ENCODE assay signal across 18 cellular contexts in the genomic region with DNA sequence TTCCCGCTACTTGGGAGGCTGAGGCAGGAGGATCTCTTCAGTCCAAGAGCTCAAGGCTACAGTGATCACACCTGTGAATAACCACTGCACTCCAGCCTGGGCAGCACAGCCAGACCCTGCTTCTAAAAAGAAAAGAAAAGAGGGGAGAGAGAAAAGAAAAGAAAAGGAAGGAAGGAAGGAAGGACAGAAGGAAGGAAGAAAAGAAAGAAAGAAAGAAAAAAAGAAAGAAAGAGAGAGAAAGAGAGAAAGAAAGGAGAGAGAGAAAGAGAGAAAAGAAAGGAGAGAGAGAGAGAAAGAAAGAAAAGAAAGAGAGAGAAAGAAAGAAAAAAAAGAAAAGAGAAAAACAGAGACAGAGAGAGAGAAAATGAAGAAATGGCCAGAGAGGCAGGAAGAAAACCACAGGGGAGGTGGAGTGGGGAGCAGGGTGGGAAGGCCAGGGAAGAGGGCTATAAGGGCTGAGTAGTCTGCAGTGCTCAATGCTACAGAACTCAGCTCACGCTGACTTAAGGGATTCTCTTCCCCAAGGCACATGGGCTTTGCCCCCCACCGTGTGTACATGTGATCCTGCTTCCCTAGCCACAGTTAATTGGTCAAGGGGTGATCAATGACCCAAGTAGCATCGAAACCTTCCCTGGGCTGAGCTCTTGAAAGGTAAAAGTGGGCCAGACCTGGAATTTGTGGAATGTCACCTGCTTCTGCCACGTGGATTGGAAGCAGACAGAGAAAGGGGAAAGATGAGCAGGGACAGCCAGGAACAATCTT.
"Had no signal": no experiment of that assay in that cellular context is flagged by ENCODE, and none has a peak within 500 bp of the region (broad histone marks: within the 10 kb centered on the region; RNA-seq: fewer than 3 reads in every experiment).

No MANE protein-coding gene starts in this region.

- DNase-seq: activated CD4-positive, alpha-beta T cell treated with anti-CD3 and anti-CD28 coated beads, Interleukin-2, amount 50 U/mL, for 4 hours; activated naive CD4-positive, alpha-beta T cell; activated naive CD8-positive, alpha-beta T cell treated with anti-CD3 and anti-CD28 coated beads, Interleukin-2, amount 10 ng/mL, durations not matched to agents 7 days and 5 days; amygdala; caudate nucleus; effector memory CD8-positive, alpha-beta T cell; foreskin fibroblast; mesenchymal stem cell; naive thymus-derived CD4-positive, alpha-beta T cell; stimulated activated CD4-positive, alpha-beta T cell treated with anti-CD3 and anti-CD28 coated beads, Interleukin-4, amount 100 ng/mL, for 24 hours; stimulated activated naive CD4-positive, alpha-beta T cell; tibial artery; WERI-Rb-1 had no signal

- H3K36me3 ChIP-seq: tibial artery, WERI-Rb-1 had no signal

- H3K4me2 ChIP-seq: hepatocyte, smooth muscle cell had no signal

- H3K79me2 ChIP-seq: hepatocyte had no signal

- ATAC-seq: effector memory CD8-positive, alpha-beta T cell; naive thymus-derived CD4-positive, alpha-beta T cell; sciatic nerve had no signal

- H3K36me3 Mint-ChIP-seq: activated naive CD8-positive, alpha-beta T cell treated with anti-CD3 and anti-CD28 coated beads, Interleukin-2, amount 10 ng/mL, durations not matched to agents 7 days and 5 days; brain; naive thymus-derived CD4-positive, alpha-beta T cell had no signal

- H3K4me1 ChIP-seq: tibial artery had no signal

- H3K4me3 ChIP-seq: hepatocyte, smooth muscle cell, tibial artery had no signal

- H3K27me3 ChIP-seq: hepatocyte, tibial artery had no signal

- H2AFZ ChIP-seq: hepatocyte had no signal

- H3K9me3 ChIP-seq: tibial artery had no signal

- H3K9me3 Mint-ChIP-seq: activated naive CD8-positive, alpha-beta T cell treated with anti-CD3 and anti-CD28 coated beads, Interleukin-2, amount 10 ng/mL, durations not matched to agents 7 days and 5 days; activated T-helper 1 cell treated with anti-CD3 and anti-CD28 coated beads, Interleukin-12 subunit alpha, Interleukin-12 subunit beta, Interleukin-2, Interleukin-4 antibody, amounts not matched to agents 30 ng/mL and 10 ng/mL and 1 ng/mL, durations not matched to agents 14 hours and 24 hours and 36 hours; brain; effector memory CD8-positive, alpha-beta T cell; naive thymus-derived CD4-positive, alpha-beta T cell had no signal

- H3K27ac ChIP-seq: hepatocyte, tibial artery, WERI-Rb-1 had no signal

- H3K4me3 Mint-ChIP-seq: activated naive CD8-positive, alpha-beta T cell treated with anti-CD3 and anti-CD28 coated beads, Interleukin-2, amount 10 ng/mL, durations not matched to agents 7 days and 5 days; activated T-helper 1 cell treated with anti-CD3 and anti-CD28 coated beads, Interleukin-12 subunit alpha, Interleukin-12 subunit beta, Interleukin-2, Interleukin-4 antibody, amounts not matched to agents 30 ng/mL and 10 ng/mL and 1 ng/mL, durations not matched to agents 14 hours and 24 hours and 36 hours; brain; effector memory CD8-positive, alpha-beta T cell; naive thymus-derived CD4-positive, alpha-beta T cell had no signal

- H3K27ac Mint-ChIP-seq: activated naive CD8-positive, alpha-beta T cell treated with anti-CD3 and anti-CD28 coated beads, Interleukin-2, amount 10 ng/mL, durations not matched to agents 7 days and 5 days; activated T-helper 1 cell treated with anti-CD3 and anti-CD28 coated beads, Interleukin-12 subunit alpha, Interleukin-12 subunit beta, Interleukin-2, Interleukin-4 antibody, amounts not matched to agents 30 ng/mL and 10 ng/mL and 1 ng/mL, durations not matched to agents 14 hours and 24 hours and 36 hours; brain; effector memory CD8-positive, alpha-beta T cell; naive thymus-derived CD4-positive, alpha-beta T cell had no signal

- H3K4me1 Mint-ChIP-seq: brain; naive thymus-derived CD4-positive, alpha-beta T cell had no signal
